In the genomic region with DNA sequence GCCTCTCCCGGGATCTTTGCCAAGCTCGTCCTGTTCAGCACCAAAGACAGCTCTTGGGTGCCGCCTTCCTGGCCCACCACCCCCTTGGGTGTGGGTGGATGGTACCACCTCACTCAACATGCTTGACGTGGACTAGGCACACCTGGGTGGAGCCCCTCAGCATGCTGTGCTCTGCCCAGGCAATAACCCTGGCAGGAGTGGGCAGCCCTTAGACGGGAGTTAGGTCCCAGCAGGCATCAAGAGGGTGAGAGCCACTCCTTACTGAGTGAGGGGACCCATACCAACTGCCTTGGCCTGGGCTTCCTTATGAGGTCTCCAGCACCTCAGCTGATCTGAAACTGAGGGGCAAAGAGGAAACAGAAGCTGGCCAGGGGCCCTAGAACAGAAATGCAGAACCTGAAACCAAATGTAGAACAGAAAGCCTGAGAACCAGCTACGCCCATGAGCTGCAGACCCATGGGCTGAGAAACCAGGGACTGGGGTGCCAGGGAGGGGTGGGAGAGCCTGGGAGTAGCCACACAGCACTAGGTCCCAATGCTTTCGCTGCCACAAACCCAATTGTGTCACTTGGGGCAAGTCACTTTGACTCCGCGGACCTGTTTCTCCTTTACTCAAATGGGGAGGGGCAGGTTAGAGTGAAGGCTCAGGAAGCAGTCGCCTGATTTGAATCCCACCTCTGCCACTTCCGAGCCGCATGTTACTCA, we compare ENCODE assay signal across 11 cellular contexts. TPM values are rescaled to one million over a fixed set of nuclear protein-coding genes. Genes with fewer than 3 reads are reported as not detected.
DNase-seq lines count a peak whose midpoint lies in the region; ATAC-seq and TF ChIP-seq lines count a peak whose summit lies in the region.
"Had no signal": no experiment of that assay in that cellular context is flagged by ENCODE, and none has a peak within 500 bp of the region (broad histone marks: within the 10 kb centered on the region; RNA-seq: fewer than 3 reads in every experiment).

No MANE protein-coding gene starts in this region.

- H3K4me1 ChIP-seq in SK-N-SH (ENCODE audit: control insufficient read depth in 1 of 2, insufficient read depth in 2 of 2, low read depth in 1 of 2, low read length in 1 of 2) (no peaks in the 10 kb centered on the region; a peak in 1 of 4 replicates), left ventricle myocardium inferior (peaks cover 7% of the 10 kb centered on the region), thoracic aorta (ENCODE audit: control insufficient read depth in 1 of 2, low read depth in 2 of 2) (no peaks in the 10 kb centered on the region), neural progenitor cell (no peaks in the 10 kb centered on the region)

- H3K4me3 ChIP-seq in SK-N-SH (ENCODE audit: low read depth in 2 of 2, low read length in 1 of 2) (no peak overlapping the region), left ventricle myocardium inferior (peak overlapping the region; percentile 37), thoracic aorta (peak overlapping the region; percentile 51), neural progenitor cell (no peak overlapping the region)

- H3K9me3 Mint-ChIP-seq in neural progenitor cell, result no peaks in the 10 kb centered on the region

- ATAC-seq in SK-N-SH treated with all-trans-retinoic acid at 6 μM for 48 hours (no peak), thoracic aorta (ENCODE audit: insufficient number of reproducible peaks, low FRiP score, low read depth) (no peak), HG02970 (IDR thresholded peaks at IDR 0.05; ENCODE audit: low FRiP score, unreplicated experiment) (no peak)

- no peak overlapping the region for H3K4me3 Mint-ChIP-seq in neural progenitor cell

- H3K27ac Mint-ChIP-seq in neural progenitor cell, result no peak overlapping the region

- H3K9ac ChIP-seq in SK-N-SH (no peak overlapping the region), neural progenitor cell (no peak overlapping the region)

- H2AFZ ChIP-seq in SK-N-SH (ENCODE audit: low read depth), result no peak overlapping the region
- H2AFZ ChIP-seq in neural progenitor cell (replicated peaks), result no peak overlapping the region

- no peaks in the 10 kb centered on the region for H3K9me3 ChIP-seq in SK-N-SH
- H3K9me3 ChIP-seq in left ventricle myocardium inferior (replicated peaks), result no peaks in the 10 kb centered on the region
- no peaks in the 10 kb centered on the region for H3K9me3 ChIP-seq in thoracic aorta
- H3K9me3 ChIP-seq in neural progenitor cell (ENCODE audit: low read depth), result no peaks in the 10 kb centered on the region

- intact Hi-C loops in left ventricle myocardium inferior (cut with micrococcal nuclease), result loop anchor here (5.0 kb wide), 1 partner anchor 105 kb away; no protein-coding TSS in a partner anchor

- DNase-seq in SK-N-SH (no peak), NOMO-1 treated with dmso at 0.1 percent for 144 hours (lab: John Stamatoyannopoulos, UW; ENCODE audit: unreplicated experiment) (peak; percentile 73), left ventricle myocardium inferior (no peak), thoracic aorta (ENCODE audit: low spot score) (no peak), neural progenitor cell (ENCODE audit: low spot score) (no peak), occipital lobe (lab: John Stamatoyannopoulos, UW) (no peak)
- DNase-seq: NCI-H1092; stimulated activated CD4-positive, alpha-beta T cell treated with anti-CD3 and anti-CD28 coated beads, Interleukin-15, amount 100 ng/mL, for 24 hours had no signal

- H3F3A ChIP-seq in SK-N-SH (replicated peaks; ENCODE audit: insufficient read depth), result no peaks in the 10 kb centered on the region
- no peaks in the 10 kb centered on the region for H3F3A ChIP-seq in neural progenitor cell (ENCODE audit: low read depth)

- no peak for TF ChIP-seq EP300 in SK-N-SH (IDR thresholded peaks at IDR 0.05; ENCODE audit: borderline replicate concordance in 1 of 2, low read depth in 1 of 2, low read length in 1 of 2)

- H3K36me3 ChIP-seq in SK-N-SH (replicated peaks in 1 of 2; ENCODE audit: control insufficient read depth in 1 of 2, insufficient read depth in 2 of 2, low read length in 1 of 2) (no peaks in the 10 kb centered on the region), left ventricle myocardium inferior (no peaks in the 10 kb centered on the region), thoracic aorta (no peaks in the 10 kb centered on the region), neural progenitor cell (no peaks in the 10 kb centered on the region)

- peaks cover 2% of the 10 kb centered on the region for H3K27me3 Mint-ChIP-seq in neural progenitor cell (ENCODE audit: insufficient read depth, low read depth)

- H3K27me3 ChIP-seq in SK-N-SH (ENCODE audit: insufficient read depth) (no peaks in the 10 kb centered on the region), left ventricle myocardium inferior (ENCODE audit: low read depth) (no peaks in the 10 kb centered on the region), thoracic aorta (replicated peaks; ENCODE audit: insufficient read depth) (no peaks in the 10 kb centered on the region), neural progenitor cell (no peaks in the 10 kb centered on the region)

- peaks cover 3% of the 10 kb centered on the region for H3K4me1 Mint-ChIP-seq in neural progenitor cell

- H3K9me2 ChIP-seq in SK-N-SH, result no peaks in the 10 kb centered on the region

- H3K4me2 ChIP-seq in SK-N-SH (no peak overlapping the region), neural progenitor cell (no peak overlapping the region)

- TF ChIP-seq RAD21 in SK-N-SH (IDR thresholded peaks at IDR 0.05; ENCODE audit: low read length), result no peak

- H3K27ac ChIP-seq in SK-N-SH (ENCODE audit: low read depth in 2 of 2, low read length in 1 of 2) (no peak overlapping the region), left ventricle myocardium inferior (replicated peaks) (peak overlapping the region; percentile 47), thoracic aorta (peak overlapping the region in 1 of 2 donors; percentile 5), neural progenitor cell (no peak overlapping the region)
- H3K27ac ChIP-seq: 22Rv1 had no signal

- CTCF ChIA-PET in SK-N-SH (lab: Yijun Ruan, JAX), result interaction anchor here (1.0 to 7.2 kb wide), 5 partner anchors 11 to 249 kb away, joined by 3 to 78 read pairs (median 7); no protein-coding TSS in a partner anchor

- TF ChIP-seq CTCF in SK-N-SH (IDR thresholded peaks at IDR 0.05) (no peak), left ventricle myocardium inferior (IDR thresholded peaks at IDR 0.05; ENCODE audit: borderline replicate concordance) (no peak), thoracic aorta (IDR thresholded peaks at IDR 0.05) (no peak), neural progenitor cell (IDR thresholded peaks at IDR 0.05) (no peak)

- H4K20me1 ChIP-seq in SK-N-SH (ENCODE audit: insufficient read depth), result no peaks in the 10 kb centered on the region
- no peaks in the 10 kb centered on the region for H4K20me1 ChIP-seq in neural progenitor cell (ENCODE audit: low read depth)

- WGBS in SK-N-SH (ENCODE audit: low lambda C conversion rate), result 87% methylated on average over 8 of the region's 12 CpGs

- H3K79me2 ChIP-seq in SK-N-SH (ENCODE audit: insufficient read depth) (no peaks in the 10 kb centered on the region), neural progenitor cell (ENCODE audit: low read depth) (no peaks in the 10 kb centered on the region)

- POLR2A ChIA-PET in SK-N-SH (lab: Yijun Ruan, JAX), result interaction anchor here (0.5 kb wide), 1 partner anchor 426 kb away, joined by 3 read pairs; no protein-coding TSS in a partner anchor

- H3K36me3 Mint-ChIP-seq in neural progenitor cell, result no peaks in the 10 kb centered on the region

TF ChIP-seq in SK-N-SH, 30 proteins besides CTCF, POLR2A, EP300 and RAD21 (continues in another document):
- TF ChIP-seq RXRA (IDR thresholded peaks at IDR 0.05; ENCODE audit: borderline replicate concordance, low read depth) (no peak), YY1 (IDR thresholded peaks at IDR 0.05; ENCODE audit: low read depth) (no peak)

TF ChIP-seq in SK-N-SH treated with all-trans-retinoic acid at 6 μM for 48 hours, 23 proteins besides CTCF, POLR2A, EP300 and RAD21 (continues in another document):
- no peak for TF ChIP-seq TSHZ2 (CRISPR knock-in tag; IDR thresholded peaks at IDR 0.05)

RNA-seq across cellular contexts. Expression of gene FGD2, which starts 2.0 kb away (rescaled TPM):
- not detected in 2 replicates for polyA plus RNA-seq in SK-N-SH (2012; rRNA removed)
- 0.01 TPM in 1 of 2 replicates, not detected in the other for polyA plus RNA-seq in SK-N-SH (2012; cell fraction: cytosol; rRNA removed)
- polyA plus RNA-seq in SK-N-SH (2012; cell fraction: nucleus; rRNA removed), result 0.13 and 0.16 TPM in 2 replicates
- total RNA-seq in left ventricle myocardium inferior (6.0 TPM), thoracic aorta (10 to 100 TPM; 27.5 to 52.5 TPM), neural progenitor cell (ENCODE audit: low replicate concordance) (0.06 and 0.12 TPM in 2 replicates), occipital lobe (2.0 TPM)

RNA-seq across cellular contexts. Expression of gene MTCH1, which starts 21.5 kb away (rescaled TPM):
- 137 and 151 TPM in 2 replicates for polyA plus RNA-seq in SK-N-SH (2012; rRNA removed)
- polyA plus RNA-seq in SK-N-SH (2012; cell fraction: cytosol; rRNA removed), result 105 and 130 TPM in 2 replicates
- polyA plus RNA-seq in SK-N-SH (2012; cell fraction: nucleus; rRNA removed), result 211 and 216 TPM in 2 replicates
- total RNA-seq in left ventricle myocardium inferior, result 162 TPM
- 100 to 1,000 TPM; 237 to 273 TPM for total RNA-seq in thoracic aorta
- 144 and 250 TPM in 2 replicates for total RNA-seq in neural progenitor cell (ENCODE audit: low replicate concordance)
- total RNA-seq in occipital lobe, result 133 TPM

RNA-seq across cellular contexts. Expression of gene PI16, which starts 53.0 kb away (rescaled TPM):
- 0.02 TPM in 1 of 2 replicates, not detected in the other for polyA plus RNA-seq in SK-N-SH (2012; rRNA removed)
- not detected in 2 replicates for polyA plus RNA-seq in SK-N-SH (2012; cell fraction: cytosol; rRNA removed)
- 0.15 and 0.17 TPM in 2 replicates for polyA plus RNA-seq in SK-N-SH (2012; cell fraction: nucleus; rRNA removed)
- 25.9 TPM for total RNA-seq in left ventricle myocardium inferior
- 10 to 100 TPM; 44.3 to 89.7 TPM for total RNA-seq in thoracic aorta
- total RNA-seq in neural progenitor cell (ENCODE audit: low replicate concordance), result 0.06 TPM in 1 of 2 replicates, not detected in the other
- total RNA-seq in occipital lobe, result 0.78 TPM

Comparison
In these comparisons a context has a peak if more than half of its experiments do, and no peak if none do; other contexts are left out.
1. H3K4me3 ChIP-seq: peak in left ventricle myocardium inferior (single experiment) and thoracic aorta (single experiment); none in SK-N-SH (0 of 2) and neural progenitor cell (single experiment).
2. RNA of gene PI16, which starts 53.0 kb away (total RNA-seq): 44.3 to 89.7 TPM in thoracic aorta and 25.9 TPM in left ventricle myocardium inferior (single experiment); 0.78 TPM in occipital lobe (single experiment) and 0.06 TPM in neural progenitor cell; every median in the first group is over 10 times any median in the second.